11 cellular contexts compared by ENCODE assay signal in the genomic region with DNA sequence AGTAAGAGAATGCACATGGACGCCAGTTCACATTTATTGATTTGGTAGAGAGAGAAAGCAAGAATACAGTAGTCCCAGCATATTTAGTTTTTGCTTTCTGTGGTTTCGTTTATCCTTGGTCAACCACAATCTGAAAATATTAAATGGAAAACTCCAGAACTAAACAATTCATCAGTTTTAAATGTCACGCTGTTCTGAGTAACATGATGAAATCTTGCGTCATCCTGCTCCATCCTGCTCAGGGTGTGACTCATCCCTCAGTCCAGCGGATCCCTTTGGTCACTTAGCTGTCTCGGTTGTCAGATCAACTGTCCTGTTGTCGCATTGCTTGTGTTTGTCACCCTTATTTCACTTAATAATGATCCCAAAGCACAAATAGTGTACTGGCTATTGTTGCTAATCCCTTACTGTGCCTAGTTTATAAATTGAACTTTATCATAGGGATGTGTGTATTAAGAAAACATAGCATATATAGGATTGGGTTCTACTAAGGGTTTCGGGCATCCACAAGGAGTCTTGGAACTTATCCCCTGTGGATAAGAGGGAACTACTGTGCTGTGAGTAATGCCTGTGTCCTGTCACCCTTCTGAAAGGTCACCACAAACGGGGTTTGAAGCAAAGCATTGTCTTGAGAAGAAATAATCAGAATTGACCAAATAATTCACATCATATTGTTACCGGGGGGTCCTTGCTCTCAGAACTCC.
DNase-seq lines count a peak whose midpoint lies in the region; ATAC-seq and TF ChIP-seq lines count a peak whose summit lies in the region.
"Had no signal": no experiment of that assay in that cellular context is flagged by ENCODE, and none has a peak within 500 bp of the region (broad histone marks: within the 10 kb centered on the region; RNA-seq: fewer than 3 reads in every experiment).

No MANE protein-coding gene starts in this region.

- H3K9me3 Mint-ChIP-seq in CD14-positive monocyte: peaks cover 2 to 14% (median 6%) of the 10 kb centered on the region in 7 donors
- peaks cover 12% of the 10 kb centered on the region for H3K9me3 Mint-ChIP-seq in activated naive CD8-positive, alpha-beta T cell treated with anti-CD3 and anti-CD28 coated beads, Interleukin-2, amount 50 U/mL, for 24 hours

- DNase-seq in CD14-positive monocyte (ENCODE audit: low spot score): peak; percentile 79
- DNase-seq in LHCN-M2 (ENCODE audit: low read depth): peak; percentile 76
- DNase-seq in activated naive CD8-positive, alpha-beta T cell treated with anti-CD3 and anti-CD28 coated beads, Interleukin-2, amount 50 U/mL, for 24 hours: no peak
- DNase-seq in left lung: peak in 1 of 2 donors; percentile 36
- DNase-seq in NCI-H82 treated with DMSO at 0.1 percent for 48 hours (lab: John Stamatoyannopoulos, UW; ENCODE audit: unreplicated experiment): no peak
- no peak for DNase-seq in sigmoid colon
- no peak for DNase-seq in COLO668 (lab: John Stamatoyannopoulos, UW; ENCODE audit: unreplicated experiment)
- no peak for DNase-seq in NCI-H526 treated with DMSO at 0.1 percent for 48 hours (lab: John Stamatoyannopoulos, UW)
- DNase-seq: NCI-H1930; nephron progenitor cell; stimulated activated CD4-positive, alpha-beta T cell treated with anti-CD3 and anti-CD28 coated beads, Interleukin-2, amount 100 ng/mL, for 48 hours had no signal

- TF ChIP-seq EP300 in sigmoid colon (IDR thresholded peaks at IDR 0.05): no peak

- peak; percentile 33 for ATAC-seq in activated naive CD8-positive, alpha-beta T cell treated with anti-CD3 and anti-CD28 coated beads, Interleukin-2, amount 50 U/mL, for 24 hours
- ATAC-seq in left lung: peak; percentile 63

- H3K9me3 ChIP-seq in left lung (no peaks in the 10 kb centered on the region), sigmoid colon (no peaks in the 10 kb centered on the region)

- H3K4me1 ChIP-seq in left lung (peaks cover 0 to 6% of the 10 kb centered on the region in 2 donors), sigmoid colon (no peaks in the 10 kb centered on the region)

- peaks cover 18% of the 10 kb centered on the region for H3K4me1 Mint-ChIP-seq in CD14-positive monocyte
- H3K4me1 Mint-ChIP-seq in activated naive CD8-positive, alpha-beta T cell treated with anti-CD3 and anti-CD28 coated beads, Interleukin-2, amount 50 U/mL, for 24 hours: peaks cover 21% of the 10 kb centered on the region
- H3K4me1 Mint-ChIP-seq: nephron progenitor cell had no signal

- H3K36me3 ChIP-seq in left lung (no peaks in the 10 kb centered on the region), sigmoid colon (no peaks in the 10 kb centered on the region)

- WGBS in sigmoid colon, 2 donors: 84 to 86% methylated on average over 10 of the region's 10 CpGs

- peaks cover 3 to 15% (median 5%) of the 10 kb centered on the region in 3 donors for H3K27me3 Mint-ChIP-seq in CD14-positive monocyte (ENCODE audit: low read depth in 3 of 3)
- H3K27me3 Mint-ChIP-seq in activated naive CD8-positive, alpha-beta T cell treated with anti-CD3 and anti-CD28 coated beads, Interleukin-2, amount 50 U/mL, for 24 hours: peaks cover 15% of the 10 kb centered on the region

- intact Hi-C loops in CD14-positive monocyte (cut with micrococcal nuclease): loop anchor here in 1 of 2 donors (10.0 kb wide), 1 partner anchor 68 kb away; no protein-coding TSS in a partner anchor
- intact Hi-C loops in left lung (cut with DNase I): no loop called here
- intact Hi-C loops in sigmoid colon (cut with DNase I): no loop called here

- H3K27ac ChIP-seq in left lung (peak overlapping the region in 1 of 2 donors; percentile 69), sigmoid colon (no peak overlapping the region)

- no peak for TF ChIP-seq CTCF in CD14-positive monocyte (IDR thresholded peaks at IDR 0.05)
- TF ChIP-seq CTCF in left lung (IDR thresholded peaks at IDR 0.05): no peak
- no peak for TF ChIP-seq CTCF in sigmoid colon (IDR thresholded peaks at IDR 0.05)

- no peak for TF ChIP-seq POLR2A in sigmoid colon (IDR thresholded peaks at IDR 0.05)

- no peak overlapping the region for H3K4me3 ChIP-seq in left lung
- H3K4me3 ChIP-seq in sigmoid colon: no peak overlapping the region

- H3K27ac Mint-ChIP-seq in CD14-positive monocyte: peak overlapping the region; percentile 52 to 89 (median 66)
- peak overlapping the region; percentile 60 for H3K27ac Mint-ChIP-seq in activated naive CD8-positive, alpha-beta T cell treated with anti-CD3 and anti-CD28 coated beads, Interleukin-2, amount 50 U/mL, for 24 hours
- H3K27ac Mint-ChIP-seq: nephron progenitor cell had no signal

- H3K4me3 Mint-ChIP-seq in CD14-positive monocyte: peak overlapping the region in 1 of 2 donors; percentile 19
- no peak overlapping the region for H3K4me3 Mint-ChIP-seq in activated naive CD8-positive, alpha-beta T cell treated with anti-CD3 and anti-CD28 coated beads, Interleukin-2, amount 50 U/mL, for 24 hours
- H3K4me3 Mint-ChIP-seq: nephron progenitor cell had no signal

- no peaks in the 10 kb centered on the region for H3K27me3 ChIP-seq in left lung
- no peaks in the 10 kb centered on the region for H3K27me3 ChIP-seq in sigmoid colon

- no peaks in the 10 kb centered on the region for H3K36me3 Mint-ChIP-seq in CD14-positive monocyte
- H3K36me3 Mint-ChIP-seq in activated naive CD8-positive, alpha-beta T cell treated with anti-CD3 and anti-CD28 coated beads, Interleukin-2, amount 50 U/mL, for 24 hours (ENCODE audit: low read depth): peaks cover 2% of the 10 kb centered on the region

Comparison
In these comparisons a context has a peak if more than half of its experiments do, and no peak if none do; other contexts are left out.
1. DNase-seq: peak in CD14-positive monocyte (single experiment) and LHCN-M2 (single experiment); none in activated naive CD8-positive, alpha-beta T cell treated with anti-CD3 and anti-CD28 coated beads, Interleukin-2, amount 50 U/mL, for 24 hours (single experiment), NCI-H82 treated with DMSO at 0.1 percent for 48 hours (single experiment), sigmoid colon (single experiment), COLO668 (single experiment) and NCI-H526 treated with DMSO at 0.1 percent for 48 hours (single experiment).